ENCODE assay signal across 8 cellular contexts in genomic region chr10:93702278-93703001, GRCh38. TPM values are rescaled to one million over a fixed set of nuclear protein-coding genes. Genes with fewer than 3 reads are reported as not detected.
DNase-seq lines count a peak whose midpoint lies in the region; ATAC-seq and TF ChIP-seq lines count a peak whose summit lies in the region.

Gene FRA10AC1 (minus strand): TSS chr10:93702592. CDS start chr10:93700106, 2,486 bp downstream.

- H3K79me2 ChIP-seq in DND-41 (ENCODE audit: insufficient read depth, low read length) (peaks cover 8% of the 10 kb centered on the region), KMS-11 (ENCODE audit: insufficient read depth, low read depth) (no peaks in the 10 kb centered on the region)

- H3K4me2 ChIP-seq in DND-41 (ENCODE audit: insufficient read depth, low read length) (peak within 1 kb of the TSS; percentile 91), KMS-11 (peak within 1 kb of the TSS; percentile 99)

- H3K36me3 ChIP-seq in DND-41 (ENCODE audit: insufficient read depth, low read length) (peaks cover 18% of the 10 kb centered on the region), KMS-11 (ENCODE audit: insufficient read depth) (no peaks in the 10 kb centered on the region)
- peaks cover 0 to 15% (median 0%) of the 10 kb centered on the region in 3 experiments for H3K36me3 ChIP-seq in naive thymus-derived CD4-positive, alpha-beta T cell (ENCODE audit: control insufficient read depth in 2 of 3, insufficient read depth in 3 of 3, low read length in 3 of 3)

- H3K27ac ChIP-seq in DND-41 (ENCODE audit: low read length) (peak within 1 kb of the TSS; percentile 79), KMS-11 (peak within 1 kb of the TSS; percentile 34; the same call in 1 of the 2 replicates)
- H3K27ac ChIP-seq in naive thymus-derived CD4-positive, alpha-beta T cell (ENCODE audit: low read depth, low read length) = peak within 1 kb of the TSS; percentile 73

- H3K27ac Mint-ChIP-seq in activated T-cell treated with anti-CD3 and anti-CD28 coated beads, Interleukin-2, amount 50 U/mL, for 72 hours = no peak within 1 kb of the TSS
- no peak within 1 kb of the TSS for H3K27ac Mint-ChIP-seq in naive thymus-derived CD4-positive, alpha-beta T cell
- H3K27ac Mint-ChIP-seq in stimulated activated memory B cell treated with anti-CD40 and anti-IgM and Interleukin-4, amounts not matched to agents 10 μg/mL and 1 μg/mL and 100 μg/mL, for 72 hours = no peak within 1 kb of the TSS

- CTCF ChIA-PET in naive thymus-derived CD4-positive, alpha-beta T cell (lab: Charles Lee) = no interaction called here

- H3K4me3 ChIP-seq in DND-41 (ENCODE audit: low read depth in 1 of 2, low read length in 2 of 2) (peak within 1 kb of the TSS; percentile 49 to 78; a peak in 3 of 4 replicates), KMS-11 (IDR thresholded peaks at IDR 0.05; ENCODE audit: insufficient read depth, low read depth, low read length) (no peak within 1 kb of the TSS), fibroblast of mammary gland (ENCODE audit: control insufficient read depth, low read depth, low read length) (peak within 1 kb of the TSS; percentile 77)
- peak within 1 kb of the TSS; percentile 85 for H3K4me3 ChIP-seq in naive thymus-derived CD4-positive, alpha-beta T cell (ENCODE audit: low read length)

- peak; percentile 57 for TF ChIP-seq CTCF in DND-41 (IDR thresholded peaks at IDR 0.05; ENCODE audit: borderline replicate concordance, extremely low read depth, low read length, poor library complexity, severe bottlenecking)
- TF ChIP-seq CTCF in KMS-11 (conservative IDR thresholded peaks at IDR 0.05; ENCODE audit: low read depth, low read length) = no peak
- peak; percentile 24 for TF ChIP-seq CTCF in fibroblast of mammary gland (conservative IDR thresholded peaks at IDR 0.05; ENCODE audit: control insufficient read depth, insufficient read depth, low read depth, low read length)

- H3K9ac ChIP-seq in DND-41 (ENCODE audit: low read depth, low read length) (peak within 1 kb of the TSS; percentile 63), KMS-11 (peak within 1 kb of the TSS; percentile 50)

- POLR2A ChIA-PET in naive thymus-derived CD4-positive, alpha-beta T cell (lab: Charles Lee) = interaction anchor here (0.7 to 2.0 kb wide), 7 partner anchors 12 to 1289 kb away, joined by 3 to 6 read pairs (median 4); partner anchors contain the start of gene SLC35G1

- H3K9me3 ChIP-seq in DND-41 (ENCODE audit: insufficient read depth, low read length, severe bottlenecking) = no peaks in the 10 kb centered on the region
- no peaks in the 10 kb centered on the region for H3K9me3 ChIP-seq in naive thymus-derived CD4-positive, alpha-beta T cell (ENCODE audit: control insufficient read depth in 2 of 3, low read length in 3 of 3)

- intact Hi-C loops in naive thymus-derived CD4-positive, alpha-beta T cell (cut with micrococcal nuclease) = loop anchor here (1.0 to 10.0 kb wide), 18 partner anchors 50 to 1990 kb away; partner anchors contain the start of genes CEP55 (in 2 of the 2), EXOC6 (in 2 of the 2), HELLS (in 2 of the 2) and TNKS2 (in 2 of the 2)

- H2AFZ ChIP-seq in DND-41 (ENCODE audit: low read depth, low read length) (peak within 1 kb of the TSS; percentile 96), KMS-11 (ENCODE audit: low read depth) (peak within 1 kb of the TSS; percentile 98)

- H3K4me1 ChIP-seq in DND-41 (ENCODE audit: insufficient read depth, low read length) (peaks cover 37% of the 10 kb centered on the region), KMS-11 (ENCODE audit: low read depth, poor library complexity, severe bottlenecking) (peaks cover 6% of the 10 kb centered on the region)
- H3K4me1 ChIP-seq in naive thymus-derived CD4-positive, alpha-beta T cell (ENCODE audit: control insufficient read depth in 2 of 2, insufficient read depth in 2 of 2, low read length in 2 of 2) = peaks cover 9 to 16% of the 10 kb centered on the region in 2 donors

- H3K27me3 Mint-ChIP-seq in activated T-cell treated with anti-CD3 and anti-CD28 coated beads, Interleukin-2, amount 50 U/mL, for 72 hours (ENCODE audit: low read depth) = no peaks in the 10 kb centered on the region
- no peaks in the 10 kb centered on the region for H3K27me3 Mint-ChIP-seq in naive thymus-derived CD4-positive, alpha-beta T cell
- H3K27me3 Mint-ChIP-seq in stimulated activated memory B cell treated with anti-CD40 and anti-IgM and Interleukin-4, amounts not matched to agents 10 μg/mL and 1 μg/mL and 100 μg/mL, for 72 hours = no peaks in the 10 kb centered on the region

- peaks cover 42% of the 10 kb centered on the region for H3K4me1 Mint-ChIP-seq in activated T-cell treated with anti-CD3 and anti-CD28 coated beads, Interleukin-2, amount 50 U/mL, for 72 hours (ENCODE audit: low read depth)
- peaks cover 8 to 29% (median 11%) of the 10 kb centered on the region in 7 donors for H3K4me1 Mint-ChIP-seq in naive thymus-derived CD4-positive, alpha-beta T cell
- H3K4me1 Mint-ChIP-seq in stimulated activated memory B cell treated with anti-CD40 and anti-IgM and Interleukin-4, amounts not matched to agents 10 μg/mL and 1 μg/mL and 100 μg/mL, for 72 hours = peaks cover 14% of the 10 kb centered on the region

- no peaks in the 10 kb centered on the region for H3K27me3 ChIP-seq in DND-41 (ENCODE audit: insufficient read depth, low read length, poor library complexity)
- H3K27me3 ChIP-seq in KMS-11 (ENCODE audit: insufficient read depth, low read depth) = no peaks in the 10 kb centered on the region
- H3K27me3 ChIP-seq in naive thymus-derived CD4-positive, alpha-beta T cell (ENCODE audit: control insufficient read depth in 2 of 2, insufficient read depth in 2 of 2, low read length in 2 of 2) = no peaks in the 10 kb centered on the region

- DNase-seq in DND-41 = peak; percentile 87
- DNase-seq in activated T-cell treated with anti-CD3 and anti-CD28 coated beads, Interleukin-2, amount 50 U/mL, for 72 hours = peak; percentile 90 to 94
- peak; percentile 92 for DNase-seq in fibroblast of mammary gland (ENCODE audit: low read depth)
- peak; percentile 77 to 92 (median 85) for DNase-seq in naive thymus-derived CD4-positive, alpha-beta T cell

- no peaks in the 10 kb centered on the region for H3K9me3 Mint-ChIP-seq in activated T-cell treated with anti-CD3 and anti-CD28 coated beads, Interleukin-2, amount 50 U/mL, for 72 hours
- H3K9me3 Mint-ChIP-seq in naive thymus-derived CD4-positive, alpha-beta T cell = no peaks in the 10 kb centered on the region
- no peaks in the 10 kb centered on the region for H3K9me3 Mint-ChIP-seq in stimulated activated memory B cell treated with anti-CD40 and anti-IgM and Interleukin-4, amounts not matched to agents 10 μg/mL and 1 μg/mL and 100 μg/mL, for 72 hours

- no peak within 1 kb of the TSS for H3K4me3 Mint-ChIP-seq in activated T-cell treated with anti-CD3 and anti-CD28 coated beads, Interleukin-2, amount 50 U/mL, for 72 hours
- H3K4me3 Mint-ChIP-seq in naive thymus-derived CD4-positive, alpha-beta T cell = no peak within 1 kb of the TSS
- H3K4me3 Mint-ChIP-seq in stimulated activated memory B cell treated with anti-CD40 and anti-IgM and Interleukin-4, amounts not matched to agents 10 μg/mL and 1 μg/mL and 100 μg/mL, for 72 hours = no peak within 1 kb of the TSS

- peaks cover 3 to 6% of the 10 kb centered on the region in 2 donors for H3K36me3 Mint-ChIP-seq in activated T-cell treated with anti-CD3 and anti-CD28 coated beads, Interleukin-2, amount 50 U/mL, for 72 hours (ENCODE audit: insufficient read depth in 2 of 2)
- H3K36me3 Mint-ChIP-seq in naive thymus-derived CD4-positive, alpha-beta T cell = peaks cover 0 to 7% (median under 1%) of the 10 kb centered on the region in 5 donors
- H3K36me3 Mint-ChIP-seq in stimulated activated memory B cell treated with anti-CD40 and anti-IgM and Interleukin-4, amounts not matched to agents 10 μg/mL and 1 μg/mL and 100 μg/mL, for 72 hours = peaks cover 8% of the 10 kb centered on the region

- no peaks in the 10 kb centered on the region for H4K20me1 ChIP-seq in DND-41 (ENCODE audit: insufficient read depth, low read length)
- H4K20me1 ChIP-seq in KMS-11 (ENCODE audit: insufficient read depth) = no peaks in the 10 kb centered on the region

- ATAC-seq in DND-41 (ENCODE audit: insufficient read depth, low read depth) (peak; percentile 84), GM21723 (IDR thresholded peaks at IDR 0.05; ENCODE audit: unreplicated experiment) (peak; percentile 85)
- ATAC-seq in activated T-cell treated with anti-CD3 and anti-CD28 coated beads, Interleukin-2, amount 50 U/mL, for 72 hours (replicated peaks in 1 of 2) = peak; percentile 94
- peak; percentile 97 for ATAC-seq in naive thymus-derived CD4-positive, alpha-beta T cell
- peak; percentile 94 for ATAC-seq in stimulated activated memory B cell treated with anti-CD40 and anti-IgM and Interleukin-4, amounts not matched to agents 10 μg/mL and 1 μg/mL and 100 μg/mL, for 72 hours

TF ChIP-seq in PFSK-1, 5 proteins besides CTCF, POLR2A, EP300 and RAD21 (continues in another document):
- TF ChIP-seq SIN3A (IDR thresholded peaks at IDR 0.05; ENCODE audit: borderline replicate concordance, insufficient read depth, low read length) = peak; percentile 69; the same call in 1 of the 2 replicates

RNA-seq across cellular contexts. Expression of gene FRA10AC1, which starts in this region (rescaled TPM):
- polyA plus RNA-seq in PFSK-1 (2012; ENCODE audit: insufficient read length, low read depth) = 5.9 TPM
- total RNA-seq in activated T-cell treated with anti-CD3 and anti-CD28 coated beads, Interleukin-2, amount 50 U/mL, for 72 hours = 10 to 100 TPM; 27.9 to 40.7 TPM
- total RNA-seq in naive thymus-derived CD4-positive, alpha-beta T cell = 10 to 100 TPM; 15.5 to 31.0 (median 22.7) TPM
- 1 to 10 TPM; 4.4 to 6.8 TPM for polyA plus RNA-seq in naive thymus-derived CD4-positive, alpha-beta T cell
